11 cellular contexts compared by ENCODE assay signal in the genomic region with DNA sequence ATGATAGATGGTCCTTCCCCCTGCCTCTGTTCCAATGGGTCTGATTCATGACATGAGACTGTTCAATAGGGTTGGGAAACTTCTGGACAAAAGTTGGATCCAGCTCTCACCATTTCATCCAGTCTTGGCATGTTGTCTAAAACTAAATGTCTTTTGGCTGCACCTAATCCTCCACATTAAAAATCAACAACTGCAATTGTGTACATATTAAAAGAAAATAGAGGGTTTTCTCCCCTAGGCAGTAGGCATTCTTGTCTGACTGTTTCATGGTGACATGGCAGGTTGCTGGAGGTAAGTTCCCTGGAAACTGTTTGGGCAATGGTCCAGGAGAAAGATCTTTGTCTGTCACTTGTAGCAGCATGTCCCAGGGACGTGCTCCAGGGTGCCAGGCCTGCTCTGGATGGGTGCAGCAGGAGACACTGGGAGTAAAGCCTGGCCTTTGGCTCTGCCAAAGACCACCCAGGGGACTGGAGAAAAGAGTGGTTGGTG.
A peak's percentile ranks its signal among the peaks of the same experiment; 100 is the strongest.
DNase-seq lines count a peak whose midpoint lies in the region; ATAC-seq, FAIRE-seq and TF ChIP-seq lines count a peak whose summit lies in the region.
"Had no signal": no experiment of that assay in that cellular context is flagged by ENCODE, and none has a peak within 500 bp of the region (broad histone marks: within the 10 kb centered on the region; RNA-seq: fewer than 3 reads in every experiment).

No MANE protein-coding gene starts in this region.

- 60% methylated on average over 1 of the region's 1 CpG for WGBS in K562 (ENCODE audit: insufficient coverage, low coverage, missing lambda C conversion rate)
- WGBS in heart right ventricle, 2 donors = 52 to 61% methylated on average over 1 of the region's 1 CpG

- H3K27ac ChIP-seq in K562 (ENCODE audit: extremely low read depth, low read depth, low read length) (no peak overlapping the region), heart right ventricle (peak overlapping the region in 2 of 10 donors; percentile 8 to 22), substantia nigra (ENCODE audit: low read depth, low read length, poor library complexity, severe bottlenecking) (peak overlapping the region; percentile 22)

- H3K9me3 ChIP-seq in K562 (replicated peaks; ENCODE audit: control insufficient read depth, insufficient read depth, low read depth, low read length) (no peaks in the 10 kb centered on the region), heart right ventricle (no peaks in the 10 kb centered on the region)
- H3K9me3 ChIP-seq: thoracic aorta had no signal

- POLR2A ChIA-PET in K562 (lab: Yijun Ruan, JAX) = no interaction called here

- peaks cover 0 to 5% of the 10 kb centered on the region in 2 experiments; a peak in 3 of 5 replicates for H3K4me1 ChIP-seq in K562 (replicated peaks in 1 of 2; ENCODE audit: control insufficient read depth in 2 of 2, insufficient read depth in 2 of 2, low read length in 2 of 2)
- peaks cover 0 to 51% (median 6%) of the 10 kb centered on the region in 9 donors for H3K4me1 ChIP-seq in heart right ventricle

- no peaks in the 10 kb centered on the region for H3K9me1 ChIP-seq in K562 (ENCODE audit: control insufficient read depth, insufficient read depth, low read length)

- no peak; the same call in 2 of the 3 replicates for ATAC-seq in K562
- ATAC-seq in heart right ventricle = peak in 5 of 8 donors; percentile 12 to 71 (median 33)
- no peak for ATAC-seq in HG03571 (IDR thresholded peaks at IDR 0.05; ENCODE audit: unreplicated experiment)

- H2AFZ ChIP-seq in K562 (ENCODE audit: low read depth, low read length) = no peak overlapping the region

- no peak for TF ChIP-seq POLR2A in K562 (conservative IDR thresholded peaks at IDR 0.05)

- H3K27me3 ChIP-seq in K562 (ENCODE audit: control insufficient read depth in 2 of 2, insufficient read depth in 2 of 2, low read length in 2 of 2) (no peaks in the 10 kb centered on the region), heart right ventricle (no peaks in the 10 kb centered on the region)

- intact Hi-C loops in K562 (cut with micrococcal nuclease) = no loop called here
- intact Hi-C loops in heart right ventricle (cut with DNase I) = no loop called here

- no peak for TF ChIP-seq RAD21 in K562 (CRISPR knock-in tag; conservative IDR thresholded peaks at IDR 0.05 in 1 of 2, IDR thresholded peaks at IDR 0.05 in 1 of 2)

- no TSS peak for BruUV-seq in K562 (replicated peaks; lab: Mats Ljungman, UMichigan)

- no peak for FAIRE-seq in K562 (lab: Jason Lieb, UNC)

- in situ Hi-C loops in K562 (cut with MboI) = no loop called here

- no peaks in the 10 kb centered on the region for H3K79me2 ChIP-seq in K562 (ENCODE audit: control insufficient read depth, insufficient read depth, low read length)

- TF ChIP-seq CTCF in LNCaP clone FGC (IDR thresholded peaks at IDR 0.05; ENCODE audit: control insufficient read depth, extremely low read depth, insufficient read depth) (no peak), K562 (IDR thresholded peaks at IDR 0.05 in 2 of 3, conservative IDR thresholded peaks at IDR 0.05 in 1 of 3; ENCODE audit: insufficient read depth in 2 of 3, low read depth in 1 of 3, low read length in 3 of 3) (no peak), heart right ventricle (IDR thresholded peaks at IDR 0.05) (no peak)

- no peak overlapping the region for H3K4me2 ChIP-seq in K562 (ENCODE audit: insufficient read depth, low read length)

- no peaks in the 10 kb centered on the region for H4K20me1 ChIP-seq in K562 (replicated peaks; ENCODE audit: control insufficient read depth, insufficient read depth, low read length)

- no peaks in the 10 kb centered on the region for H3K36me3 ChIP-seq in K562 (ENCODE audit: control insufficient read depth, insufficient read depth, low read length)
- no peaks in the 10 kb centered on the region for H3K36me3 ChIP-seq in heart right ventricle
- H3K36me3 ChIP-seq: thoracic aorta had no signal

- CTCF ChIA-PET in K562 (lab: Yijun Ruan, JAX; ENCODE audit: low intra/inter-chr PET ratio) = no interaction called here

- DNase-seq in LNCaP clone FGC (ENCODE audit: low read depth) (peak; percentile 3), K562 (ENCODE audit: extremely low read depth in 1 of 4, low spot score in 3 of 4) (peak in 1 of 4 experiments; percentile 11), heart right ventricle (peak in 1 of 2 donors; percentile 15), substantia nigra (lab: John Stamatoyannopoulos, UW) (peak in 10 of 49 donors; percentile 3 to 78 (median 9)), NCI-H2029 (lab: John Stamatoyannopoulos, UW) (no peak), NCI-H526 (lab: John Stamatoyannopoulos, UW) (no peak)
- no peak for DNase-seq in stimulated activated CD4-positive, alpha-beta T cell treated with anti-CD3 and anti-CD28 coated beads, Interleukin-12 subunit alpha, Interleukin-12 subunit beta, amount 100 ng/mL, for 4 hours
- DNase-seq: NCI-H1436, T-helper 9 cell had no signal

- no peak for TF ChIP-seq EP300 in K562 (IDR thresholded peaks at IDR 0.05; ENCODE audit: low read length)

- H3K4me3 ChIP-seq in LNCaP clone FGC (ENCODE audit: low read depth, low read length) (no peak overlapping the region), K562 (no peak overlapping the region), heart right ventricle (no peak overlapping the region)
- H3K4me3 ChIP-seq: thoracic aorta had no signal

- H3K9ac ChIP-seq in K562 (ENCODE audit: insufficient read depth in 1 of 2, low read depth in 2 of 2, low read length in 2 of 2) = 0 out of 4 replicates have a peak overlapping the region, but pooled peaks of 1 of the 2 experiments have one; percentile 74

TF ChIP-seq in K562, 482 proteins besides CTCF, POLR2A, EP300 and RAD21 (continues in another document):
- TF ChIP-seq FOXM1 (IDR thresholded peaks at IDR 0.05; ENCODE audit: low read depth) = no peak
- TF ChIP-seq FOXM1 (CRISPR knock-in tag; IDR thresholded peaks at IDR 0.05; ENCODE audit: low read depth) = no peak
- TF ChIP-seq, protein P1, sequence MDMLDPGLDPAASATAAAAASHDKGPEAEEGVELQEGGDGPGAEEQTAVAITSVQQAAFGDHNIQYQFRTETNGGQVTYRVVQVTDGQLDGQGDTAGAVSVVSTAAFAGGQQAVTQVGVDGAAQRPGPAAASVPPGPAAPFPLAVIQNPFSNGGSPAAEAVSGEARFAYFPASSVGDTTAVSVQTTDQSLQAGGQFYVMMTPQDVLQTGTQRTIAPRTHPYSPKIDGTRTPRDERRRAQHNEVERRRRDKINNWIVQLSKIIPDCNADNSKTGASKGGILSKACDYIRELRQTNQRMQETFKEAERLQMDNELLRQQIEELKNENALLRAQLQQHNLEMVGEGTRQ (CRISPR knock-in tag; IDR thresholded peaks at IDR 0.05) = no peak
- 0 out of 2 replicates have a peak, but pooled peaks have one; percentile 11 for TF ChIP-seq MAFG (tag; conservative IDR thresholded peaks at IDR 0.05)
- peak; percentile 39 for TF ChIP-seq NFIC (IDR thresholded peaks at IDR 0.05)
- no peak for TF ChIP-seq NFE2 (IDR thresholded peaks at IDR 0.05; ENCODE audit: low read depth)
- TF ChIP-seq ZNF766 (CRISPR knock-in tag; conservative IDR thresholded peaks at IDR 0.05) = no peak
- TF ChIP-seq, protein P2, sequence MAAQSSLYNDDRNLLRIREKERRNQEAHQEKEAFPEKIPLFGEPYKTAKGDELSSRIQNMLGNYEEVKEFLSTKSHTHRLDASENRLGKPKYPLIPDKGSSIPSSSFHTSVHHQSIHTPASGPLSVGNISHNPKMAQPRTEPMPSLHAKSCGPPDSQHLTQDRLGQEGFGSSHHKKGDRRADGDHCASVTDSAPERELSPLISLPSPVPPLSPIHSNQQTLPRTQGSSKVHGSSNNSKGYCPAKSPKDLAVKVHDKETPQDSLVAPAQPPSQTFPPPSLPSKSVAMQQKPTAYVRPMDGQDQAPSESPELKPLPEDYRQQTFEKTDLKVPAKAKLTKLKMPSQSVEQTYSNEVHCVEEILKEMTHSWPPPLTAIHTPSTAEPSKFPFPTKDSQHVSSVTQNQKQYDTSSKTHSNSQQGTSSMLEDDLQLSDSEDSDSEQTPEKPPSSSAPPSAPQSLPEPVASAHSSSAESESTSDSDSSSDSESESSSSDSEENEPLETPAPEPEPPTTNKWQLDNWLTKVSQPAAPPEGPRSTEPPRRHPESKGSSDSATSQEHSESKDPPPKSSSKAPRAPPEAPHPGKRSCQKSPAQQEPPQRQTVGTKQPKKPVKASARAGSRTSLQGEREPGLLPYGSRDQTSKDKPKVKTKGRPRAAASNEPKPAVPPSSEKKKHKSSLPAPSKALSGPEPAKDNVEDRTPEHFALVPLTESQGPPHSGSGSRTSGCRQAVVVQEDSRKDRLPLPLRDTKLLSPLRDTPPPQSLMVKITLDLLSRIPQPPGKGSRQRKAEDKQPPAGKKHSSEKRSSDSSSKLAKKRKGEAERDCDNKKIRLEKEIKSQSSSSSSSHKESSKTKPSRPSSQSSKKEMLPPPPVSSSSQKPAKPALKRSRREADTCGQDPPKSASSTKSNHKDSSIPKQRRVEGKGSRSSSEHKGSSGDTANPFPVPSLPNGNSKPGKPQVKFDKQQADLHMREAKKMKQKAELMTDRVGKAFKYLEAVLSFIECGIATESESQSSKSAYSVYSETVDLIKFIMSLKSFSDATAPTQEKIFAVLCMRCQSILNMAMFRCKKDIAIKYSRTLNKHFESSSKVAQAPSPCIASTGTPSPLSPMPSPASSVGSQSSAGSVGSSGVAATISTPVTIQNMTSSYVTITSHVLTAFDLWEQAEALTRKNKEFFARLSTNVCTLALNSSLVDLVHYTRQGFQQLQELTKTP (IDR thresholded peaks at IDR 0.05; ENCODE audit: low read depth in 1 of 2, partially characterized antibody in 2 of 2) = no peak
- no peak for TF ChIP-seq FOXP1 (CRISPR knock-in tag; IDR thresholded peaks at IDR 0.05)
- no peak for TF ChIP-seq JUNB (CRISPR knock-in tag; conservative IDR thresholded peaks at IDR 0.05)
- TF ChIP-seq, protein P3, sequence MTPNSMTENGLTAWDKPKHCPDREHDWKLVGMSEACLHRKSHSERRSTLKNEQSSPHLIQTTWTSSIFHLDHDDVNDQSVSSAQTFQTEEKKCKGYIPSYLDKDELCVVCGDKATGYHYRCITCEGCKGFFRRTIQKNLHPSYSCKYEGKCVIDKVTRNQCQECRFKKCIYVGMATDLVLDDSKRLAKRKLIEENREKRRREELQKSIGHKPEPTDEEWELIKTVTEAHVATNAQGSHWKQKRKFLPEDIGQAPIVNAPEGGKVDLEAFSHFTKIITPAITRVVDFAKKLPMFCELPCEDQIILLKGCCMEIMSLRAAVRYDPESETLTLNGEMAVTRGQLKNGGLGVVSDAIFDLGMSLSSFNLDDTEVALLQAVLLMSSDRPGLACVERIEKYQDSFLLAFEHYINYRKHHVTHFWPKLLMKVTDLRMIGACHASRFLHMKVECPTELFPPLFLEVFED (CRISPR knock-in tag; conservative IDR thresholded peaks at IDR 0.05) = no peak

Comparison
In these comparisons a context has a peak if more than half of its experiments do, and no peak if none do; other contexts are left out.
1. ATAC-seq: peak in heart right ventricle (5 of 8); none in K562 (single experiment) and HG03571 (single experiment).